14 cellular contexts compared by ENCODE assay signal in genomic region chr12:132741620-132742019, GRCh38.
"Had no signal": no experiment of that assay in that cellular context is flagged by ENCODE, and none has a peak within 500 bp of the region (broad histone marks: within the 10 kb centered on the region; RNA-seq: fewer than 3 reads in every experiment).

No MANE protein-coding gene starts in this region.

- ATAC-seq: gastrocnemius medialis; naive thymus-derived CD8-positive, alpha-beta T cell had no signal

- H3K27ac Mint-ChIP-seq: neural progenitor cell had no signal

- H3K4me1 Mint-ChIP-seq: neural progenitor cell had no signal

- H3K27me3 Mint-ChIP-seq: naive thymus-derived CD8-positive, alpha-beta T cell had no signal

- H3K9me3 Mint-ChIP-seq: naive thymus-derived CD8-positive, alpha-beta T cell; neural progenitor cell had no signal

- H3K4me3 Mint-ChIP-seq: neural progenitor cell had no signal

- DNase-seq: cortex of kidney; dorsolateral prefrontal cortex; effector memory CD4-positive, alpha-beta T cell; gastrocnemius medialis; mesendoderm; naive thymus-derived CD8-positive, alpha-beta T cell; nucleus accumbens; ovary; sigmoid colon; stimulated activated CD4-positive, alpha-beta T cell treated with anti-CD3 and anti-CD28 coated beads, Interleukin-2, amount 100 ng/mL, for 24 hours; stimulated activated CD4-positive, alpha-beta T cell treated with anti-CD3 and anti-CD28 coated beads, Interleukin-4, amount 100 ng/mL, for 4 hours; stimulated activated naive CD4-positive, alpha-beta T cell treated with Interleukin-2 at 50 U/mL for 16 hours; trophoblast cell had no signal
